Comparison of ENCODE assay signal across 21 cellular contexts in genomic region chr20:64095927-64096326, GRCh38. TPM values are rescaled to one million over a fixed set of nuclear protein-coding genes. Genes with fewer than 3 reads are reported as not detected.
A peak's percentile ranks its signal among the peaks of the same experiment; 100 is the strongest.
DNase-seq lines count a peak whose midpoint lies in the region; ATAC-seq and TF ChIP-seq lines count a peak whose summit lies in the region.
"Had no signal": no experiment of that assay in that cellular context is flagged by ENCODE, and none has a peak within 500 bp of the region (broad histone marks: within the 10 kb centered on the region; RNA-seq: fewer than 3 reads in every experiment).

No MANE protein-coding gene starts in this region.

- intact Hi-C loops in activated CD4-positive, alpha-beta memory T cell treated with anti-CD3 and anti-CD28 coated beads for 36 hours (cut with micrococcal nuclease), result no loop called here

- TF ChIP-seq CTCF in neural cell (IDR thresholded peaks at IDR 0.05; ENCODE audit: poor library complexity, severe bottlenecking), result no peak

- TF ChIP-seq EP300 in neural cell (conservative IDR thresholded peaks at IDR 0.05; ENCODE audit: poor library complexity, severe bottlenecking), result no peak

- H3K9me3 ChIP-seq in neural cell (ENCODE audit: low read length), result no peaks in the 10 kb centered on the region
- H3K9me3 ChIP-seq: BE2C, Caco-2, Peyer's patch had no signal

- H2AFZ ChIP-seq in neural cell (ENCODE audit: low read depth, low read length), result no peak overlapping the region

- H3K4me3 Mint-ChIP-seq in activated CD4-positive, alpha-beta memory T cell treated with anti-CD3 and anti-CD28 coated beads for 36 hours, result no peak overlapping the region
- H3K4me3 Mint-ChIP-seq in activated CD4-positive, alpha-beta memory T cell treated with anti-CD3 and anti-CD28 coated beads, Interleukin-2, amount 10 ng/mL, durations not matched to agents 7 days and 5 days, result no peak overlapping the region
- H3K4me3 Mint-ChIP-seq: CD4-positive, CD25-positive, alpha-beta regulatory T cell had no signal

- ATAC-seq in stimulated activated naive CD8-positive, alpha-beta T cell treated with anti-CD3 and anti-CD28 coated beads, Interleukin-15, Interleukin-2, amounts not matched to agents 100 U/mL and 50 U/mL, for 24 hours, result no peak
- no peak for ATAC-seq in GM19395 (IDR thresholded peaks at IDR 0.05; ENCODE audit: unreplicated experiment)
- ATAC-seq: HCT116 had no signal

- no peaks in the 10 kb centered on the region for H3K36me3 ChIP-seq in neural cell (ENCODE audit: insufficient read depth, low read length)
- H3K36me3 ChIP-seq: Peyer's patch had no signal

- no peaks in the 10 kb centered on the region for H4K20me1 ChIP-seq in neural cell (ENCODE audit: insufficient read depth)

- H3K36me3 Mint-ChIP-seq in activated CD4-positive, alpha-beta memory T cell treated with anti-CD3 and anti-CD28 coated beads for 36 hours, result no peaks in the 10 kb centered on the region
- no peaks in the 10 kb centered on the region for H3K36me3 Mint-ChIP-seq in activated CD4-positive, alpha-beta memory T cell treated with anti-CD3 and anti-CD28 coated beads, Interleukin-2, amount 10 ng/mL, durations not matched to agents 7 days and 5 days (ENCODE audit: low read depth)

- H3K27ac Mint-ChIP-seq in activated CD4-positive, alpha-beta memory T cell treated with anti-CD3 and anti-CD28 coated beads for 36 hours, result no peak overlapping the region
- no peak overlapping the region for H3K27ac Mint-ChIP-seq in activated CD4-positive, alpha-beta memory T cell treated with anti-CD3 and anti-CD28 coated beads, Interleukin-2, amount 10 ng/mL, durations not matched to agents 7 days and 5 days
- H3K27ac Mint-ChIP-seq: CD4-positive, CD25-positive, alpha-beta regulatory T cell had no signal

- POLR2A ChIA-PET in activated CD4-positive, alpha-beta memory T cell treated with anti-CD3 and anti-CD28 coated beads for 36 hours (lab: Charles Lee), result no interaction called here
- POLR2A ChIA-PET in activated CD4-positive, alpha-beta memory T cell treated with anti-CD3 and anti-CD28 coated beads, Interleukin-2, amount 10 ng/mL, durations not matched to agents 7 days and 5 days (lab: Charles Lee), result no interaction called here

- H3K9me3 Mint-ChIP-seq in activated CD4-positive, alpha-beta memory T cell treated with anti-CD3 and anti-CD28 coated beads for 36 hours, result no peaks in the 10 kb centered on the region
- H3K9me3 Mint-ChIP-seq in activated CD4-positive, alpha-beta memory T cell treated with anti-CD3 and anti-CD28 coated beads, Interleukin-2, amount 10 ng/mL, durations not matched to agents 7 days and 5 days, result peaks cover 4% of the 10 kb centered on the region

- peaks cover 6% of the 10 kb centered on the region for H3K79me2 ChIP-seq in neural cell (replicated peaks; ENCODE audit: insufficient read depth, low read length)

- DNase-seq in activated CD4-positive, alpha-beta memory T cell treated with anti-CD3 and anti-CD28 coated beads for 36 hours, result peak; percentile 42
- no peak for DNase-seq in activated CD4-positive, alpha-beta memory T cell treated with anti-CD3 and anti-CD28 coated beads, Interleukin-2, amount 10 ng/mL, durations not matched to agents 7 days and 5 days
- peak; percentile 32 for DNase-seq in SW480 (ENCODE audit: low spot score)
- DNase-seq in stimulated activated naive CD8-positive, alpha-beta T cell treated with anti-CD3 and anti-CD28 coated beads, Interleukin-15, Interleukin-2, amounts not matched to agents 100 U/mL and 50 U/mL, for 24 hours, result no peak
- DNase-seq: BE2C; Caco-2; CD4-positive, CD25-positive, alpha-beta regulatory T cell; GF-D8; GOT3; KBM-7; NCI-H1105; NCI-H2081; NCI-H2171 treated with DMSO at 0.1 percent for 48 hours; NCI-H446; NCI-H69; Peyer's patch had no signal

- CTCF ChIA-PET in activated CD4-positive, alpha-beta memory T cell treated with anti-CD3 and anti-CD28 coated beads for 36 hours (lab: Charles Lee), result interaction anchor here (1.3 to 1.6 kb wide), 2 partner anchors 13 to 24 kb away, joined by 4 to 5 read pairs; partner anchors contain the start of gene LKAAEAR1
- CTCF ChIA-PET in activated CD4-positive, alpha-beta memory T cell treated with anti-CD3 and anti-CD28 coated beads, Interleukin-2, amount 10 ng/mL, durations not matched to agents 7 days and 5 days (lab: Charles Lee), result no interaction called here

- no peak for TF ChIP-seq RAD21 in neural cell (conservative IDR thresholded peaks at IDR 0.05)

- peak overlapping the region; percentile 25 for H3K4me3 ChIP-seq in neural cell (ENCODE audit: low read length)
- H3K4me3 ChIP-seq: Peyer's patch had no signal

- H3F3A ChIP-seq in neural cell (ENCODE audit: insufficient read depth, low read length, poor library complexity, severe bottlenecking), result no peaks in the 10 kb centered on the region

- no peaks in the 10 kb centered on the region for H3K9me2 ChIP-seq in neural cell (ENCODE audit: insufficient read depth, low read length)

- H3K27me3 ChIP-seq in neural cell (ENCODE audit: insufficient read depth, low read depth, low read length), result no peaks in the 10 kb centered on the region
- H3K27me3 ChIP-seq: BE2C had no signal

- no peak overlapping the region for H3K9ac ChIP-seq in neural cell (ENCODE audit: low read length)

- peaks cover 3% of the 10 kb centered on the region for H3K4me1 Mint-ChIP-seq in activated CD4-positive, alpha-beta memory T cell treated with anti-CD3 and anti-CD28 coated beads for 36 hours (ENCODE audit: low read depth)
- peaks cover 2% of the 10 kb centered on the region for H3K4me1 Mint-ChIP-seq in activated CD4-positive, alpha-beta memory T cell treated with anti-CD3 and anti-CD28 coated beads, Interleukin-2, amount 10 ng/mL, durations not matched to agents 7 days and 5 days

- no peak overlapping the region for H3K27ac ChIP-seq in neural cell (ENCODE audit: low read length)
- H3K27ac ChIP-seq: Peyer's patch had no signal

- no peak overlapping the region for H3K4me2 ChIP-seq in neural cell (ENCODE audit: low read length)

- H3K27me3 Mint-ChIP-seq in activated CD4-positive, alpha-beta memory T cell treated with anti-CD3 and anti-CD28 coated beads for 36 hours, result peaks cover 1% of the 10 kb centered on the region
- peaks cover 1% of the 10 kb centered on the region for H3K27me3 Mint-ChIP-seq in activated CD4-positive, alpha-beta memory T cell treated with anti-CD3 and anti-CD28 coated beads, Interleukin-2, amount 10 ng/mL, durations not matched to agents 7 days and 5 days
- H3K27me3 Mint-ChIP-seq: CD4-positive, CD25-positive, alpha-beta regulatory T cell had no signal

TF ChIP-seq in neural cell, 6 proteins besides CTCF, POLR2A, EP300 and RAD21 (continues in another document):
- TF ChIP-seq MXI1 (conservative IDR thresholded peaks at IDR 0.05; ENCODE audit: poor library complexity, severe bottlenecking) (no peak), POLR2AphosphoS5 (IDR thresholded peaks at IDR 0.05) (no peak), TAF1 (IDR thresholded peaks at IDR 0.05; ENCODE audit: low read depth) (no peak), SMC3 (conservative IDR thresholded peaks at IDR 0.05; ENCODE audit: poor library complexity) (no peak)

RNA-seq across cellular contexts. Expression of gene NPBWR2, which starts 11.4 kb away (rescaled TPM):
- total RNA-seq in activated CD4-positive, alpha-beta memory T cell treated with anti-CD3 and anti-CD28 coated beads for 36 hours, result not detected
- not detected for total RNA-seq in activated CD4-positive, alpha-beta memory T cell treated with anti-CD3 and anti-CD28 coated beads, Interleukin-2, amount 10 ng/mL, durations not matched to agents 7 days and 5 days
- polyA plus RNA-seq in neural cell, result not detected in 2 replicates
- polyA minus RNA-seq in neural cell, result not detected in 2 replicates
- total RNA-seq: A172; Caco-2; CD4-positive, CD25-positive, alpha-beta regulatory T cell; Peyer's patch; SK-MEL-5 had no signal
- polyA plus RNA-seq: CD4-positive, CD25-positive, alpha-beta regulatory T cell had no signal

RNA-seq across cellular contexts. Expression of gene LKAAEAR1, which starts 11.7 kb away (rescaled TPM):
- total RNA-seq in activated CD4-positive, alpha-beta memory T cell treated with anti-CD3 and anti-CD28 coated beads for 36 hours, result not detected
- under 1 TPM in 1 of 2 experiments, not detected in 1; 0.38 TPM for total RNA-seq in activated CD4-positive, alpha-beta memory T cell treated with anti-CD3 and anti-CD28 coated beads, Interleukin-2, amount 10 ng/mL, durations not matched to agents 7 days and 5 days
- polyA plus RNA-seq in neural cell, result 9.3 and 16.3 TPM in 2 replicates
- polyA minus RNA-seq in neural cell, result 1.4 and 1.9 TPM in 2 replicates
- total RNA-seq: A172; Caco-2; CD4-positive, CD25-positive, alpha-beta regulatory T cell; Peyer's patch had no signal

RNA-seq across cellular contexts. Expression of gene OPRL1, which starts 16.0 kb away (rescaled TPM):
- total RNA-seq in activated CD4-positive, alpha-beta memory T cell treated with anti-CD3 and anti-CD28 coated beads for 36 hours, result under 1 TPM; 0.63 to 0.71 TPM
- total RNA-seq in activated CD4-positive, alpha-beta memory T cell treated with anti-CD3 and anti-CD28 coated beads, Interleukin-2, amount 10 ng/mL, durations not matched to agents 7 days and 5 days, result 1 to 10 TPM; 1.2 to 1.6 TPM
- polyA plus RNA-seq in neural cell, result 18.3 and 18.4 TPM in 2 replicates
- polyA minus RNA-seq in neural cell, result 22.6 and 26.1 TPM in 2 replicates

RNA-seq across cellular contexts. Expression of gene RGS19, which starts 16.6 kb away (rescaled TPM):
- 10 to 100 TPM; 43.2 to 44.4 TPM for total RNA-seq in activated CD4-positive, alpha-beta memory T cell treated with anti-CD3 and anti-CD28 coated beads for 36 hours
- 100 to 1,000 TPM; 119 to 122 TPM for total RNA-seq in activated CD4-positive, alpha-beta memory T cell treated with anti-CD3 and anti-CD28 coated beads, Interleukin-2, amount 10 ng/mL, durations not matched to agents 7 days and 5 days
- polyA plus RNA-seq in neural cell, result 2.6 and 3.4 TPM in 2 replicates
- 1.5 and 2.5 TPM in 2 replicates for polyA minus RNA-seq in neural cell

RNA-seq across cellular contexts. Expression of gene TCEA2, which starts 32.9 kb away (rescaled TPM):
- total RNA-seq in activated CD4-positive, alpha-beta memory T cell treated with anti-CD3 and anti-CD28 coated beads for 36 hours, result 10 to 100 TPM; 27.3 to 29.9 TPM
- 10 to 100 TPM; 66.3 to 74.1 TPM for total RNA-seq in activated CD4-positive, alpha-beta memory T cell treated with anti-CD3 and anti-CD28 coated beads, Interleukin-2, amount 10 ng/mL, durations not matched to agents 7 days and 5 days
- 87.7 and 103 TPM in 2 replicates for polyA plus RNA-seq in neural cell
- polyA minus RNA-seq in neural cell, result 39.2 and 39.9 TPM in 2 replicates

Comparison
In these comparisons a context has a peak if more than half of its experiments do, and no peak if none do; other contexts are left out.
1. DNase-seq: peak in activated CD4-positive, alpha-beta memory T cell treated with anti-CD3 and anti-CD28 coated beads for 36 hours (single experiment) and SW480 (single experiment); none in activated CD4-positive, alpha-beta memory T cell treated with anti-CD3 and anti-CD28 coated beads, Interleukin-2, amount 10 ng/mL, durations not matched to agents 7 days and 5 days (single experiment) and stimulated activated naive CD8-positive, alpha-beta T cell treated with anti-CD3 and anti-CD28 coated beads, Interleukin-15, Interleukin-2, amounts not matched to agents 100 U/mL and 50 U/mL, for 24 hours (single experiment).